In genomic region chr18:79867666-79868065, GRCh38 we compare ENCODE assay signal across 15 cellular contexts.
A peak's percentile ranks its signal among the peaks of the same experiment; 100 is the strongest.
DNase-seq lines count a peak whose midpoint lies in the region; ATAC-seq and TF ChIP-seq lines count a peak whose summit lies in the region.
"Had no signal": no experiment of that assay in that cellular context is flagged by ENCODE, and none has a peak within 500 bp of the region (broad histone marks: within the 10 kb centered on the region; RNA-seq: fewer than 3 reads in every experiment).

No MANE protein-coding gene starts in this region.

- ATAC-seq in Right ventricle myocardium superior (ENCODE audit: poor library complexity) (no peak), left cardiac atrium (no peak), upper lobe of right lung (no peak)
- ATAC-seq: HepG2 had no signal

- no peak overlapping the region for H2AFZ ChIP-seq in osteoblast (ENCODE audit: low read length)

- H3K9me3 ChIP-seq in osteoblast (ENCODE audit: low read depth, low read length) (no peaks in the 10 kb centered on the region), upper lobe of right lung (no peaks in the 10 kb centered on the region)

- H3K4me1 ChIP-seq in osteoblast (ENCODE audit: insufficient read depth, low read length) = no peaks in the 10 kb centered on the region
- no peaks in the 10 kb centered on the region for H3K4me1 ChIP-seq in upper lobe of right lung

- peak; percentile 24 for DNase-seq in Right ventricle myocardium superior
- DNase-seq in left cardiac atrium = no peak
- peak; percentile 65 for DNase-seq in coronary artery (ENCODE audit: low spot score)
- DNase-seq in osteoblast (ENCODE audit: insufficient read length, low spot score, missing footprints) = peak; percentile 56
- peak; percentile 56 for DNase-seq in upper lobe of right lung
- DNase-seq in EL = no peak
- DNase-seq in COLO829 (ENCODE audit: low spot score) = no peak
- DNase-seq: C1 segment of cervical spinal cord; DMS79 treated with DMSO at 0.1 percent for 48 hours; HFFc6; KG1; NCI-H1694 treated with DMSO at 0.1 percent for 48 hours; NCI-H748 treated with DMSO at 0.1 percent for 48 hours; NK-92 treated with Interleukin-12 subunit alpha and Interleukin-12 subunit beta, amount 100 ng/mL, for 24 hours had no signal

- H3K4me2 ChIP-seq in osteoblast (ENCODE audit: insufficient read depth, low read length) = no peak overlapping the region

- no peaks in the 10 kb centered on the region for H3K79me2 ChIP-seq in osteoblast (ENCODE audit: insufficient read depth, low read length)

- no peak overlapping the region for H3K4me3 ChIP-seq in coronary artery
- no peak overlapping the region for H3K4me3 ChIP-seq in osteoblast (ENCODE audit: insufficient read depth, low read length)
- H3K4me3 ChIP-seq in upper lobe of right lung = no peak overlapping the region

- H3K36me3 ChIP-seq in osteoblast (ENCODE audit: insufficient read depth, low read length) (no peaks in the 10 kb centered on the region), upper lobe of right lung (no peaks in the 10 kb centered on the region)

- H4K20me1 ChIP-seq in osteoblast (ENCODE audit: insufficient read depth, low read length) = no peaks in the 10 kb centered on the region

- H3K27me3 ChIP-seq in osteoblast (ENCODE audit: insufficient read depth, low read length) (peaks cover 21% of the 10 kb centered on the region), upper lobe of right lung (peaks cover 8% of the 10 kb centered on the region)

- TF ChIP-seq CTCF in coronary artery (IDR thresholded peaks at IDR 0.05) (no peak), osteoblast (IDR thresholded peaks at IDR 0.05; ENCODE audit: extremely low read depth, low read depth, low read length) (no peak), upper lobe of right lung (IDR thresholded peaks at IDR 0.05) (no peak)

- intact Hi-C loops in Right ventricle myocardium superior (cut with DNase I) = no loop called here
- intact Hi-C loops in left cardiac atrium (cut with DNase I) = no loop called here
- intact Hi-C loops in upper lobe of right lung (cut with DNase I) = no loop called here

- H3K27ac ChIP-seq in coronary artery (no peak overlapping the region), osteoblast (ENCODE audit: low read depth, low read length) (no peak overlapping the region), upper lobe of right lung (no peak overlapping the region)

Comparison
In these comparisons a context has a peak if more than half of its experiments do, and no peak if none do; other contexts are left out.
1. DNase-seq: peak in Right ventricle myocardium superior (single experiment), coronary artery (single experiment), osteoblast (single experiment) and upper lobe of right lung (single experiment); none in left cardiac atrium (single experiment), EL (single experiment) and COLO829 (single experiment).